In the genomic region with DNA sequence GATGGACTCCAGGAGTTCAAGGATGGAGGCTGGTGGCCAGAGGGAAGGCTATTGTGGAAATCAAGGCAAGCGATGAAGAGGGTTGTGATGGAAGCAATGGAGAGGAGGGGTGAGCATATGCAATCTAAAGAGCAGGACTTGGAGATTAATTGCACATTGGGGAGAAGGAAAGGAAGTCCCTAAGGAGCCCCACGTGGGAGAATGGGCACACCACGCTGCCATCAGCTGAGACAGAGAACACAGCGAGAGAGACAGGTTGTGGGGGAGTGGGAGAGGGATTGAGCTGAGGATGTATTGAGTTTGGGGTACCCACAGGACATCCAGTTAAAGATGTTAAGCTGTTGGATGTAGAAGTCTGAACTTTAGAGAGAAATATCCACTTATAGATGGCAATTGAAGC, we compare ENCODE assay signal across 33 cellular contexts.
"Had no signal": no experiment of that assay in that cellular context is flagged by ENCODE, and none has a peak within 500 bp of the region (broad histone marks: within the 10 kb centered on the region; RNA-seq: fewer than 3 reads in every experiment).

No MANE protein-coding gene starts in this region.

- DNase-seq: activated effector memory CD4-positive, alpha-beta T cell treated with anti-CD3 and anti-CD28 coated beads, Interleukin-2, amount 50 U/mL, for 16 hours; activated effector memory CD4-positive, alpha-beta T cell treated with Interleukin-2 at 50 U/mL for 16 hours; activated gamma-delta T cell; activated gamma-delta T cell treated with Interleukin-2 at 50 U/mL for 16 hours; activated naive CD4-positive, alpha-beta T cell treated with anti-CD3 and anti-CD28 coated beads for 36 hours; activated naive CD4-positive, alpha-beta T cell treated with anti-CD3 and anti-CD28 coated beads, Interleukin-2, amount 10 ng/mL, durations not matched to agents 7 days and 5 days; activated naive CD4-positive, alpha-beta T cell treated with anti-CD3 and anti-CD28 coated beads, Interleukin-2, amount 50 U/mL, for 16 hours; activated naive CD4-positive, alpha-beta T cell treated with Interleukin-2 at 50 U/mL for 16 hours; activated naive CD8-positive, alpha-beta T cell treated with anti-CD3 and anti-CD28 coated beads for 36 hours; activated naive CD8-positive, alpha-beta T cell treated with anti-CD3 and anti-CD28 coated beads, Interleukin-2, amount 10 ng/mL, durations not matched to agents 7 days and 5 days; activated naive CD8-positive, alpha-beta T cell treated with anti-CD3 and anti-CD28 coated beads, Interleukin-2, amount 50 U/mL, for 24 hours; activated T-cell treated with anti-CD3 and anti-CD28 coated beads, Interleukin-2, amount 50 U/mL, for 1 hour; activated T-cell treated with anti-CD3 and anti-CD28 coated beads, Interleukin-2, amount 50 U/mL, for 24 hours; activated T-cell treated with anti-CD3 and anti-CD28 coated beads, Interleukin-2, amount 50 U/mL, for 4 hours; activated T-cell treated with anti-CD3 and anti-CD28 coated beads, Interleukin-2, amount 50 U/mL, for 48 hours; activated T-cell treated with anti-CD3 and anti-CD28 coated beads, Interleukin-2, amount 50 U/mL, for 72 hours; adrenal gland; amniotic stem cell; amygdala; anterior cingulate cortex; aorta; body of pancreas; brain microvascular endothelial cell; caudate nucleus; central memory CD4-positive, alpha-beta T cell; cerebellar nuclear complex had no signal

- ATAC-seq: activated naive CD4-positive, alpha-beta T cell treated with anti-CD3 and anti-CD28 coated beads, Interleukin-2, amount 50 U/mL, for 72 hours; activated naive CD8-positive, alpha-beta T cell treated with anti-CD3 and anti-CD28 coated beads, Interleukin-2, amount 50 U/mL, for 24 hours; activated T-cell treated with anti-CD3 and anti-CD28 coated beads, Interleukin-2, amount 50 U/mL, for 4 hours; activated T-cell treated with anti-CD3 and anti-CD28 coated beads, Interleukin-2, amount 50 U/mL, for 72 hours; activated T-helper 17 cell treated with anti-CD3 and anti-CD28 coated beads, Interleukin-2, amount 50 U/mL, for 72 hours; body of pancreas had no signal

- FAIRE-seq: astrocyte, bronchial epithelial cell had no signal

- H3K27ac ChIP-seq: adrenal gland, ascending aorta, body of pancreas, brain microvascular endothelial cell, breast epithelium, cardiac muscle cell had no signal

- H3K4me1 ChIP-seq: adrenal gland, ascending aorta, body of pancreas, breast epithelium had no signal

- H3K4me3 ChIP-seq: adrenal gland, ascending aorta, body of pancreas, breast epithelium, cardiac muscle cell had no signal

- H3K9me3 ChIP-seq: adrenal gland, ascending aorta, body of pancreas, breast epithelium had no signal

- H3K27me3 ChIP-seq: adrenal gland, ascending aorta, body of pancreas, brain microvascular endothelial cell, breast epithelium, cardiac muscle cell had no signal

- H3K36me3 ChIP-seq: adrenal gland, ascending aorta, brain microvascular endothelial cell, breast epithelium, cardiac muscle cell had no signal
